35 cellular contexts compared by ENCODE assay signal in genomic region chr6:46632053-46632452, GRCh38. TPM values are rescaled to one million over a fixed set of nuclear protein-coding genes. Genes with fewer than 3 reads are reported as not detected.
"Had no signal": no experiment of that assay in that cellular context is flagged by ENCODE, and none has a peak within 500 bp of the region (broad histone marks: within the 10 kb centered on the region; RNA-seq: fewer than 3 reads in every experiment).

No MANE protein-coding gene starts in this region.

- H3K27me3 ChIP-seq: adrenal gland, body of pancreas, brain microvascular endothelial cell, breast epithelium had no signal

- H3K36me3 ChIP-seq: adrenal gland, brain microvascular endothelial cell, breast epithelium had no signal

- H3K4me3 ChIP-seq: adrenal gland, body of pancreas, breast epithelium had no signal

- H3K9me3 ChIP-seq: adrenal gland, body of pancreas, breast epithelium had no signal

- ATAC-seq: activated CD8-positive, alpha-beta T cell treated with anti-CD3 and anti-CD28 coated beads for 36 hours; activated naive CD4-positive, alpha-beta T cell treated with anti-CD3 and anti-CD28 coated beads, Interleukin-2, amount 50 U/mL, for 72 hours; activated T-cell treated with anti-CD3 and anti-CD28 coated beads, Interleukin-2, amount 50 U/mL, for 4 hours; activated T-cell treated with anti-CD3 and anti-CD28 coated beads, Interleukin-2, amount 50 U/mL, for 72 hours; activated T-helper 17 cell treated with anti-CD3 and anti-CD28 coated beads, Interleukin-2, amount 50 U/mL, for 72 hours; body of pancreas had no signal

- DNase-seq: activated B cell treated with CpG ODN at 0.5 μM for 24 hours; activated CD4-positive, alpha-beta memory T cell treated with anti-CD3 and anti-CD28 coated beads for 36 hours; activated CD4-positive, alpha-beta T cell treated with anti-CD3 and anti-CD28 coated beads for 4 hours; activated CD4-positive, alpha-beta T cell treated with anti-CD3 and anti-CD28 coated beads, Interleukin-2, amount 10 ng/mL, durations not matched to agents 24 days and 14 days; activated CD4-positive, alpha-beta T cell treated with anti-CD3 and anti-CD28 coated beads, Interleukin-2, amount 50 U/mL, for 1 hour; activated CD4-positive, alpha-beta T cell treated with anti-CD3 and anti-CD28 coated beads, Interleukin-2, amount 50 U/mL, for 4 hours; activated CD4-positive, CD25-positive, alpha-beta regulatory T cell treated with anti-CD3 and anti-CD28 coated beads, Interleukin-2, amount 50 U/mL, for 72 hours; activated CD8-positive, alpha-beta memory T cell treated with anti-CD3 and anti-CD28 coated beads, Interleukin-2, amount 50 U/mL, for 4 hours; activated CD8-positive, alpha-beta T cell treated with anti-CD3 and anti-CD28 coated beads for 36 hours; activated effector memory CD4-positive, alpha-beta T cell treated with anti-CD3 and anti-CD28 coated beads, Interleukin-2, amount 50 U/mL, for 16 hours; activated gamma-delta T cell treated with Interleukin-2 at 50 U/mL for 16 hours; activated naive CD4-positive, alpha-beta T cell; activated naive CD4-positive, alpha-beta T cell treated with anti-CD3 and anti-CD28 coated beads for 36 hours; activated naive CD4-positive, alpha-beta T cell treated with anti-CD3 and anti-CD28 coated beads, Interleukin-2, amount 50 U/mL, for 16 hours; activated naive CD8-positive, alpha-beta T cell treated with anti-CD3 and anti-CD28 coated beads for 36 hours; activated T-cell treated with anti-CD3 and anti-CD28 coated beads for 4 hours; activated T-cell treated with anti-CD3 and anti-CD28 coated beads, Interleukin-2, amount 50 U/mL, for 1 hour; activated T-cell treated with anti-CD3 and anti-CD28 coated beads, Interleukin-2, amount 50 U/mL, for 4 hours; activated T-cell treated with anti-CD3 and anti-CD28 coated beads, Interleukin-2, amount 50 U/mL, for 72 hours; adrenal gland; amniotic stem cell; aorta; body of pancreas; brain microvascular endothelial cell; central memory CD4-positive, alpha-beta T cell; T-helper 2 cell; T-helper 9 cell had no signal

- FAIRE-seq: astrocyte, TTC549 had no signal

- H3K4me1 ChIP-seq: adrenal gland, body of pancreas, breast epithelium had no signal

- H3K27ac ChIP-seq: adrenal gland, body of pancreas, brain microvascular endothelial cell, breast epithelium, VCaP had no signal

RNA-seq across cellular contexts. Expression of gene CYP39A1, which starts 20.6 kb away (rescaled TPM):
- total RNA-seq: activated B cell treated with CpG ODN at 0.5 μM for 24 hours; activated CD4-positive, alpha-beta memory T cell treated with anti-CD3 and anti-CD28 coated beads for 36 hours; activated CD4-positive, alpha-beta T cell treated with anti-CD3 and anti-CD28 coated beads, Interleukin-2, amount 10 ng/mL, durations not matched to agents 24 days and 14 days; activated CD8-positive, alpha-beta memory T cell treated with anti-CD3 and anti-CD28 coated beads for 36 hours; activated CD8-positive, alpha-beta T cell treated with anti-CD3 and anti-CD28 coated beads for 36 hours; activated naive CD4-positive, alpha-beta T cell treated with anti-CD3 and anti-CD28 coated beads for 36 hours; activated naive CD4-positive, alpha-beta T cell treated with anti-CD3 and anti-CD28 coated beads, Interleukin-2, amount 50 U/mL, for 72 hours; activated naive CD8-positive, alpha-beta T cell treated with anti-CD3 and anti-CD28 coated beads for 36 hours; activated T-cell treated with anti-CD3 and anti-CD28 coated beads, Interleukin-2, amount 50 U/mL, for 4 hours; activated T-cell treated with anti-CD3 and anti-CD28 coated beads, Interleukin-2, amount 50 U/mL, for 72 hours; activated T-helper 1 cell treated with anti-CD3 and anti-CD28 coated beads, Interleukin-12 subunit alpha, Interleukin-12 subunit beta, Interleukin-2, Interleukin-4 antibody, amounts not matched to agents 30 ng/mL and 10 ng/mL and 1 ng/mL, durations not matched to agents 14 hours and 24 hours and 36 hours; activated T-helper 17 cell treated with anti-CD3 and anti-CD28 coated beads, Interleukin-2, amount 50 U/mL, for 72 hours had no signal

RNA-seq across cellular contexts. Expression of gene SLC25A27, which starts 20.7 kb away (rescaled TPM):
- total RNA-seq: activated T-helper 1 cell treated with anti-CD3 and anti-CD28 coated beads, Interleukin-12 subunit alpha, Interleukin-12 subunit beta, Interleukin-2, Interleukin-4 antibody, amounts not matched to agents 30 ng/mL and 10 ng/mL and 1 ng/mL, durations not matched to agents 14 hours and 24 hours and 36 hours had no signal

RNA-seq across cellular contexts. Expression of gene TDRD6, which starts 55.6 kb away (rescaled TPM):
- total RNA-seq: activated B cell treated with CpG ODN at 0.5 μM for 24 hours; activated CD4-positive, alpha-beta memory T cell treated with anti-CD3 and anti-CD28 coated beads for 36 hours; activated CD4-positive, alpha-beta T cell treated with anti-CD3 and anti-CD28 coated beads, Interleukin-2, amount 10 ng/mL, durations not matched to agents 24 days and 14 days; activated CD8-positive, alpha-beta memory T cell treated with anti-CD3 and anti-CD28 coated beads for 36 hours; activated CD8-positive, alpha-beta T cell treated with anti-CD3 and anti-CD28 coated beads for 36 hours; activated naive CD4-positive, alpha-beta T cell treated with anti-CD3 and anti-CD28 coated beads for 36 hours; activated naive CD4-positive, alpha-beta T cell treated with anti-CD3 and anti-CD28 coated beads, Interleukin-2, amount 50 U/mL, for 72 hours; activated naive CD8-positive, alpha-beta T cell treated with anti-CD3 and anti-CD28 coated beads for 36 hours; activated T-cell treated with anti-CD3 and anti-CD28 coated beads, Interleukin-2, amount 50 U/mL, for 4 hours; activated T-cell treated with anti-CD3 and anti-CD28 coated beads, Interleukin-2, amount 50 U/mL, for 72 hours; activated T-helper 1 cell treated with anti-CD3 and anti-CD28 coated beads, Interleukin-12 subunit alpha, Interleukin-12 subunit beta, Interleukin-2, Interleukin-4 antibody, amounts not matched to agents 30 ng/mL and 10 ng/mL and 1 ng/mL, durations not matched to agents 14 hours and 24 hours and 36 hours; activated T-helper 17 cell treated with anti-CD3 and anti-CD28 coated beads, Interleukin-2, amount 50 U/mL, for 72 hours had no signal
